ENCODE assay signal across 8 cellular contexts in genomic region chr15:60477991-60478632, GRCh38. TPM values are rescaled to one million over a fixed set of nuclear protein-coding genes. Genes with fewer than 3 reads are reported as not detected.
DNase-seq lines count a peak whose midpoint lies in the region; ATAC-seq and TF ChIP-seq lines count a peak whose summit lies in the region.

No MANE protein-coding gene starts in this region.

- no peak for TF ChIP-seq CTCF in GM06990 (IDR thresholded peaks at IDR 0.05; ENCODE audit: insufficient read depth, low read length, poor library complexity, severe bottlenecking)

- intact Hi-C loops in left ventricle myocardium superior (cut with micrococcal nuclease) = no loop called here

- no peaks in the 10 kb centered on the region for H3K27me3 ChIP-seq in GM06990 (replicated peaks; ENCODE audit: control insufficient read depth, insufficient read depth, low read length)

- peak overlapping the region; percentile 96 for H3K4me3 ChIP-seq in GM06990 (replicated peaks; ENCODE audit: low read depth, low read length)

- DNase-seq in GM06990 (ENCODE audit: extremely low read depth, insufficient read length) (peak; percentile 18), M059J (ENCODE audit: low read depth) (peak; percentile 40), amniotic epithelial cell (ENCODE audit: low read depth) (peak; percentile 24), left ventricle myocardium superior (no peak), putamen (ENCODE audit: low spot score) (peak; percentile 8), GM19240 (ENCODE audit: insufficient read length, low spot score) (no peak), GOT3 (lab: John Stamatoyannopoulos, UW) (no peak)

- ATAC-seq in left ventricle myocardium superior = peak; percentile 62
- no peak for ATAC-seq in HG02840 (IDR thresholded peaks at IDR 0.05; ENCODE audit: low FRiP score, unreplicated experiment)

- peaks cover 6% of the 10 kb centered on the region for H3K36me3 ChIP-seq in GM06990 (ENCODE audit: control insufficient read depth, insufficient read depth, low read length)

RNA-seq across cellular contexts. Expression of gene ICE2, which starts 0.8 kb away (rescaled TPM):
- total RNA-seq in M059J (2014; rRNA removed; shearing (Covaris generic)) = 17.0 and 27.3 TPM in 2 replicates
- total RNA-seq in left ventricle myocardium superior = 23.0 TPM

Comparison
In these comparisons a context has a peak if more than half of its experiments do, and no peak if none do; other contexts are left out.
1. DNase-seq: peak in GM06990 (single experiment), M059J (single experiment), amniotic epithelial cell (single experiment) and putamen (single experiment); none in left ventricle myocardium superior (single experiment), GM19240 (single experiment) and GOT3 (single experiment).